Comparison of ENCODE assay signal across 14 cellular contexts in the genomic region with DNA sequence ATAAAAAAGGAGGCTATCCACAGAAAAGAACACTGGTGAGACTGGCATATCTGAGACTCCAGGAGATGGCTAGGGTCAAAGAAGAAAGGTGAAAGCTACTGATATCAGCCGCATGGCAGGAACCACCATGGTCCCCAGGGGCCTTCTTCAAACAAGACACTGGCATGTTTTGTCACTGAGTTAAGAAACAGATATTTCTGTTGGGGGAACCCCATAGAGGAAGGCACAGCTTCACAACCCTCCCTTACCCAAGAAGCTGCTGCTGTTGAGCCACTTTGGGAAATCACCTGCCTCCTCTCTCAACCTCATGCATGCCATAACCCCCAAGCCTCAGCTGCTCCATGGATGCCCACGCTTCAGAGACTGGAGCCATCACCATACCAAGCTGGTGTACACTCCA. TPM values are rescaled to one million over a fixed set of nuclear protein-coding genes. Genes with fewer than 3 reads are reported as not detected.
DNase-seq lines count a peak whose midpoint lies in the region; ATAC-seq and TF ChIP-seq lines count a peak whose summit lies in the region.
"Had no signal": no experiment of that assay in that cellular context is flagged by ENCODE, and none has a peak within 500 bp of the region (broad histone marks: within the 10 kb centered on the region; RNA-seq: fewer than 3 reads in every experiment).

No MANE protein-coding gene starts in this region.

- H3K4me3 Mint-ChIP-seq in activated naive CD8-positive, alpha-beta T cell treated with anti-CD3 and anti-CD28 coated beads for 36 hours: no peak overlapping the region
- H3K4me3 Mint-ChIP-seq: CD8-positive, alpha-beta memory T cell had no signal

- no peaks in the 10 kb centered on the region for H3K36me3 ChIP-seq in esophagus muscularis mucosa

- peak overlapping the region; percentile 4 for H3K27ac Mint-ChIP-seq in activated naive CD8-positive, alpha-beta T cell treated with anti-CD3 and anti-CD28 coated beads for 36 hours
- H3K27ac Mint-ChIP-seq: CD8-positive, alpha-beta memory T cell had no signal

- no peaks in the 10 kb centered on the region for H3K27me3 ChIP-seq in esophagus muscularis mucosa

- H3K4me3 ChIP-seq in coronary artery (no peak overlapping the region), esophagus muscularis mucosa (no peak overlapping the region)

- H3K36me3 Mint-ChIP-seq in activated naive CD8-positive, alpha-beta T cell treated with anti-CD3 and anti-CD28 coated beads for 36 hours: no peaks in the 10 kb centered on the region
- H3K36me3 Mint-ChIP-seq: CD8-positive, alpha-beta memory T cell had no signal

- intact Hi-C loops in esophagus muscularis mucosa (cut with DNase I): no loop called here

- no peak for TF ChIP-seq POLR2A in esophagus muscularis mucosa (IDR thresholded peaks at IDR 0.05; ENCODE audit: low read depth)

- ATAC-seq in GM18499 (IDR thresholded peaks at IDR 0.05; ENCODE audit: insufficient read depth, unreplicated experiment) (peak; percentile 92), HG03045 (IDR thresholded peaks at IDR 0.05; ENCODE audit: unreplicated experiment) (peak; percentile 73)

- TF ChIP-seq CTCF in GM20000 (IDR thresholded peaks at IDR 0.05; ENCODE audit: extremely low read depth, missing control alignments) (no peak), coronary artery (IDR thresholded peaks at IDR 0.05) (no peak), esophagus muscularis mucosa (IDR thresholded peaks at IDR 0.05) (no peak)

- 88% methylated on average over 2 of the region's 2 CpGs for WGBS in esophagus muscularis mucosa

- H3K9me3 Mint-ChIP-seq in activated naive CD8-positive, alpha-beta T cell treated with anti-CD3 and anti-CD28 coated beads for 36 hours: no peaks in the 10 kb centered on the region

- no peak for TF ChIP-seq EP300 in esophagus muscularis mucosa (IDR thresholded peaks at IDR 0.05)

- H3K27ac ChIP-seq in coronary artery: no peak overlapping the region
- no peak overlapping the region for H3K27ac ChIP-seq in esophagus muscularis mucosa (replicated peaks in 1 of 4)

- no peaks in the 10 kb centered on the region for H3K4me1 ChIP-seq in esophagus muscularis mucosa

- peaks cover 4% of the 10 kb centered on the region for H3K27me3 Mint-ChIP-seq in activated naive CD8-positive, alpha-beta T cell treated with anti-CD3 and anti-CD28 coated beads for 36 hours
- H3K27me3 Mint-ChIP-seq: CD8-positive, alpha-beta memory T cell had no signal

- no peaks in the 10 kb centered on the region for H3K9me3 ChIP-seq in esophagus muscularis mucosa

- DNase-seq in GM20000 (ENCODE audit: low spot score) (peak; percentile 34), coronary artery (ENCODE audit: low spot score) (no peak), HuH-7 (ENCODE audit: low spot score) (no peak), NCI-H2029 treated with DMSO at 0.1 percent for 48 hours (lab: John Stamatoyannopoulos, UW) (no peak), esophagus muscularis mucosa (ENCODE audit: extremely low spot score) (no peak)
- no peak for DNase-seq in activated naive CD8-positive, alpha-beta T cell treated with anti-CD3 and anti-CD28 coated beads for 36 hours
- DNase-seq: activated naive CD4-positive, alpha-beta T cell; CD8-positive, alpha-beta memory T cell; Kasumi-1; NCI-H82; small intestine had no signal

- H3K4me1 Mint-ChIP-seq in activated naive CD8-positive, alpha-beta T cell treated with anti-CD3 and anti-CD28 coated beads for 36 hours: peaks cover 14% of the 10 kb centered on the region
- H3K4me1 Mint-ChIP-seq: CD8-positive, alpha-beta memory T cell had no signal

RNA-seq across cellular contexts. Expression of gene BTNL3, which starts 13.3 kb away (rescaled TPM):
- not detected for total RNA-seq in activated naive CD8-positive, alpha-beta T cell treated with anti-CD3 and anti-CD28 coated beads for 36 hours
- total RNA-seq in esophagus muscularis mucosa: under 1 TPM in 1 of 4 donors, not detected in 3; 0.13 TPM
- total RNA-seq: CD8-positive, alpha-beta memory T cell; dermis microvascular lymphatic vessel endothelial cell had no signal
